ENCODE assay signal across 11 cellular contexts in genomic region chr13:30907167-30907761, GRCh38. TPM values are rescaled to one million over a fixed set of nuclear protein-coding genes. Genes with fewer than 3 reads are reported as not detected.
DNase-seq lines count a peak whose midpoint lies in the region; ATAC-seq and TF ChIP-seq lines count a peak whose summit lies in the region.
"Had no signal": no experiment of that assay in that cellular context is flagged by ENCODE, and none has a peak within 500 bp of the region (broad histone marks: within the 10 kb centered on the region; RNA-seq: fewer than 3 reads in every experiment).

No MANE protein-coding gene starts in this region.

- H3K79me2 ChIP-seq in mammary epithelial cell (ENCODE audit: insufficient read depth, low read length), result no peaks in the 10 kb centered on the region

- peak overlapping the region; percentile 49 for H2AFZ ChIP-seq in IMR-90 (replicated peaks; ENCODE audit: low read length, poor library complexity)
- H2AFZ ChIP-seq in mammary epithelial cell (ENCODE audit: low read depth, low read length), result peak overlapping the region; percentile 16

- H3K14ac ChIP-seq in IMR-90 (replicated peaks; ENCODE audit: low read depth, low read length), result peak overlapping the region; percentile 46; the same call in 1 of the 2 replicates

- peaks cover 18% of the 10 kb centered on the region for H3K4me1 ChIP-seq in IMR-90 (ENCODE audit: control insufficient read depth, insufficient read depth, low read length)
- H3K4me1 ChIP-seq in mammary epithelial cell (ENCODE audit: insufficient read depth, low read length), result peaks cover 21% of the 10 kb centered on the region
- peaks cover 9 to 29% (median 21%) of the 10 kb centered on the region in 4 donors for H3K4me1 ChIP-seq in stomach

- H3K9me1 ChIP-seq in IMR-90 (ENCODE audit: insufficient read depth, low read length), result 0 out of 2 replicates have a peak, but pooled peaks cover 3% of the 10 kb centered on the region

- no peak overlapping the region for H3K27ac Mint-ChIP-seq in activated naive CD8-positive, alpha-beta T cell treated with anti-CD3 and anti-CD28 coated beads, Interleukin-2, amount 50 U/mL, for 24 hours

- dilution Hi-C loops in IMR-90 (cut with HindIII; ENCODE audit: low sequenced_read_pairs, unreplicated experiment) (no loop called here), mammary epithelial cell (cut with HindIII; ENCODE audit: low sequenced_read_pairs) (no loop called here)

- no peaks in the 10 kb centered on the region for H3K9me3 Mint-ChIP-seq in activated naive CD8-positive, alpha-beta T cell treated with anti-CD3 and anti-CD28 coated beads, Interleukin-2, amount 50 U/mL, for 24 hours

- CTCF ChIA-PET in IMR-90 (lab: Yijun Ruan, JAX), result interaction anchor here (0.6 kb wide), 1 partner anchor 46 kb away, joined by 3 read pairs; no protein-coding TSS in a partner anchor
- CTCF ChIA-PET in mammary epithelial cell (lab: Charles Lee; ENCODE audit: low non-redundant PET), result no interaction called here

- H3K4ac ChIP-seq in IMR-90 (ENCODE audit: low read depth, low read length), result peak overlapping the region; percentile 70

- no peaks in the 10 kb centered on the region for H3K9me3 ChIP-seq in IMR-90 (ENCODE audit: control insufficient read depth, insufficient read depth, low read length)
- H3K9me3 ChIP-seq in mammary epithelial cell (replicated peaks; ENCODE audit: insufficient read depth, low read length), result no peaks in the 10 kb centered on the region
- no peaks in the 10 kb centered on the region for H3K9me3 ChIP-seq in stomach

- TF ChIP-seq POLR2A in IMR-90 (IDR thresholded peaks at IDR 0.05; ENCODE audit: low read depth, low read length) (no peak), stomach (IDR thresholded peaks at IDR 0.05) (no peak)

- peaks cover 2% of the 10 kb centered on the region for H3K27me3 ChIP-seq in IMR-90 (ENCODE audit: control insufficient read depth, insufficient read depth, low read length)
- peaks cover 12% of the 10 kb centered on the region for H3K27me3 ChIP-seq in mammary epithelial cell (ENCODE audit: insufficient read depth, low read length)
- H3K27me3 ChIP-seq in stomach, result peaks cover 9 to 58% (median 23%) of the 10 kb centered on the region in 3 donors

- no peak overlapping the region for H3K56ac ChIP-seq in IMR-90 (ENCODE audit: extremely low read depth, insufficient read depth, low read length)

- 92% methylated on average over 4 of the region's 8 CpGs; no CpG with 5 or more reads in 1 of the 2 experiments for whole genome bisulfite sequencing in IMR-90 (ENCODE audit: extremely low coverage in 2 of 2, insufficient read length in 1 of 2), 2 experiments
- 67% methylated on average over 8 of the region's 8 CpGs for WGBS in mammary epithelial cell (ENCODE audit: low coverage, missing lambda C conversion rate)
- WGBS in stomach, 5 donors, result 55 to 59% (median 56%) methylated on average over 8 of the region's 8 CpGs

- H4K20me1 ChIP-seq in IMR-90 (ENCODE audit: insufficient read depth, low read length) (no peaks in the 10 kb centered on the region), mammary epithelial cell (ENCODE audit: insufficient read depth, low read length) (no peaks in the 10 kb centered on the region)

- POLR2A ChIA-PET in IMR-90 (lab: Charles Lee; ENCODE audit: unreplicated experiment), result no interaction called here

- H4K91ac ChIP-seq in IMR-90 (ENCODE audit: insufficient read depth, low read depth, low read length), result peak overlapping the region; percentile 54; the same call in 1 of the 2 replicates

- no peak overlapping the region for H3K4me2 ChIP-seq in IMR-90 (ENCODE audit: low read depth, low read length)
- H3K4me2 ChIP-seq in mammary epithelial cell (ENCODE audit: insufficient read depth, low read depth, low read length), result no peak overlapping the region

- no peaks in the 10 kb centered on the region for H3K36me3 Mint-ChIP-seq in activated naive CD8-positive, alpha-beta T cell treated with anti-CD3 and anti-CD28 coated beads, Interleukin-2, amount 50 U/mL, for 24 hours (ENCODE audit: low read depth)

- H3K4me3 Mint-ChIP-seq in activated naive CD8-positive, alpha-beta T cell treated with anti-CD3 and anti-CD28 coated beads, Interleukin-2, amount 50 U/mL, for 24 hours, result no peak overlapping the region

- DNase-seq in IMR-90, result peak; percentile 51
- no peak for DNase-seq in mammary epithelial cell
- peak; percentile 65 for DNase-seq in iris pigment epithelial cell (ENCODE audit: low read depth)
- DNase-seq in stomach, result no peak
- DNase-seq in D341Med (ENCODE audit: low spot score), result no peak
- DNase-seq in midbrain (lab: John Stamatoyannopoulos, UW), result no peak
- DNase-seq in activated naive CD8-positive, alpha-beta T cell treated with anti-CD3 and anti-CD28 coated beads, Interleukin-2, amount 50 U/mL, for 24 hours, result no peak
- DNase-seq: NCI-H1092 treated with DMSO at 0.1 percent for 48 hours; stimulated activated naive CD8-positive, alpha-beta T cell treated with anti-CD3 and anti-CD28 coated beads, Interleukin-15, Interleukin-2, amounts not matched to agents 100 U/mL and 50 U/mL, for 24 hours had no signal

- peak overlapping the region; percentile 2 for H2AK9ac ChIP-seq in IMR-90 (replicated peaks; ENCODE audit: low read depth, low read length, poor library complexity)

- peaks cover 67% of the 10 kb centered on the region for H3K27me3 Mint-ChIP-seq in activated naive CD8-positive, alpha-beta T cell treated with anti-CD3 and anti-CD28 coated beads, Interleukin-2, amount 50 U/mL, for 24 hours

- peak overlapping the region; percentile 53; the same call in 1 of the 2 replicates for H2AK5ac ChIP-seq in IMR-90 (ENCODE audit: low read depth, low read length)

- no peaks in the 10 kb centered on the region for H3K36me3 ChIP-seq in IMR-90 (ENCODE audit: control insufficient read depth, insufficient read depth, low read length)
- no peaks in the 10 kb centered on the region for H3K36me3 ChIP-seq in mammary epithelial cell (ENCODE audit: insufficient read depth, low read length)
- no peaks in the 10 kb centered on the region for H3K36me3 ChIP-seq in stomach

- H2BK20ac ChIP-seq in IMR-90 (ENCODE audit: low read depth, low read length), result peak overlapping the region; percentile 14

- H3K23ac ChIP-seq in IMR-90 (ENCODE audit: low read depth, low read length), result no peak overlapping the region

- no peak for TF ChIP-seq CTCF in IMR-90 (conservative IDR thresholded peaks at IDR 0.05; ENCODE audit: low read depth, low read length)
- TF ChIP-seq CTCF in mammary epithelial cell (conservative IDR thresholded peaks at IDR 0.05 in 1 of 2, IDR thresholded peaks at IDR 0.05 in 1 of 2; ENCODE audit: extremely low read depth in 1 of 2, insufficient read depth in 1 of 2, low read depth in 1 of 2, low read length in 2 of 2), result no peak
- no peak for TF ChIP-seq CTCF in stomach (IDR thresholded peaks at IDR 0.05)

- H3K9ac ChIP-seq in IMR-90 (ENCODE audit: low read depth, low read length) (no peak overlapping the region), mammary epithelial cell (ENCODE audit: insufficient read depth, low read length) (no peak overlapping the region)

- in situ Hi-C loops in IMR-90 (cut with MboI; ENCODE audit: low sequenced_read_pairs), result no loop called here
- in situ Hi-C loops in mammary epithelial cell (cut with MboI; ENCODE audit: low sequenced_read_pairs in 2 of 2), result no loop called here

- BruUV-seq in IMR-90 (replicated peaks; lab: Mats Ljungman, UMichigan) (no TSS peak), mammary epithelial cell (replicated peaks; lab: Mats Ljungman, UMichigan) (no TSS peak)

- H3K27ac ChIP-seq in IMR-90 (ENCODE audit: insufficient read depth, low read length) (no peak overlapping the region), mammary epithelial cell (ENCODE audit: insufficient read depth, low read depth, low read length) (no peak overlapping the region), stomach (peak overlapping the region in 4 of 5 donors; percentile 51 to 71 (median 60))

- H4K5ac ChIP-seq in IMR-90 (ENCODE audit: low read depth, low read length), result peak overlapping the region; percentile 11; the same call in 1 of the 2 replicates

- peak; percentile 53 for ATAC-seq in IMR-90 (ENCODE audit: low read depth)
- ATAC-seq in HG03354 (IDR thresholded peaks at IDR 0.05; ENCODE audit: poor library complexity, severe bottlenecking, unreplicated experiment), result no peak
- ATAC-seq in activated naive CD8-positive, alpha-beta T cell treated with anti-CD3 and anti-CD28 coated beads, Interleukin-2, amount 50 U/mL, for 24 hours, result no peak

- TF ChIP-seq EP300 in stomach (IDR thresholded peaks at IDR 0.05), result no peak

- H2BK15ac ChIP-seq in IMR-90 (ENCODE audit: low read depth, low read length), result no peak overlapping the region

- peak overlapping the region; percentile 51 for H2BK120ac ChIP-seq in IMR-90 (ENCODE audit: low read depth, low read length)

- intact Hi-C loops in IMR-90 (cut with micrococcal nuclease), result no loop called here
- intact Hi-C loops in mammary epithelial cell (cut with micrococcal nuclease), result no loop called here
- intact Hi-C loops in stomach (cut with DNase I; ENCODE audit: low total_unique reads), result no loop called here

- H3K79me1 ChIP-seq in IMR-90 (ENCODE audit: low read depth in 1 of 2, low read length in 2 of 2), result no peaks in the 10 kb centered on the region

- no peak for TF ChIP-seq RAD21 in IMR-90 (IDR thresholded peaks at IDR 0.05; ENCODE audit: low read length)

- peak overlapping the region; percentile 14 to 66; a peak in 3 of 4 replicates for H4K8ac ChIP-seq in IMR-90 (ENCODE audit: low read depth in 2 of 2, low read length in 2 of 2)

- H2BK5ac ChIP-seq in IMR-90 (ENCODE audit: low read depth, low read length, poor library complexity, severe bottlenecking), result no peak overlapping the region

- H3K4me3 ChIP-seq in IMR-90 (ENCODE audit: insufficient read depth, low read depth, low read length) (no peak overlapping the region), mammary epithelial cell (replicated peaks in 1 of 3; ENCODE audit: insufficient read depth in 1 of 3, low read depth in 2 of 3, low read length in 3 of 3) (no peak overlapping the region), stomach (peak overlapping the region; percentile 38 to 46 (median 44))

- H3K18ac ChIP-seq in IMR-90 (ENCODE audit: low read depth, low read length), result no peak overlapping the region; the same call in 1 of the 2 replicates

- H3K4me1 Mint-ChIP-seq in activated naive CD8-positive, alpha-beta T cell treated with anti-CD3 and anti-CD28 coated beads, Interleukin-2, amount 50 U/mL, for 24 hours, result peaks cover 2% of the 10 kb centered on the region

RNA-seq across cellular contexts. Expression of gene MEDAG, which starts 1.2 kb away (rescaled TPM):
- total RNA-seq in IMR-90 (2012; rRNA removed) (0.28 and 0.36 TPM in 2 replicates), mammary epithelial cell (under 1 TPM in 1 of 2 donors, not detected in 1; 0.33 TPM), stomach (10 to 100 TPM in 3 of 5 donors, 1 to 10 TPM in 1, under 1 TPM in 1; 0.89 to 57.9 (median 15.4) TPM)
- polyA plus RNA-seq in IMR-90 (2012; rRNA removed) (0.27 and 0.32 TPM in 2 replicates), mammary epithelial cell (0.08 TPM), stomach (1 to 10 TPM; 4.5 to 9.0 (median 6.0) TPM)
- polyA plus RNA-seq in IMR-90 (2012; cell fraction: cytosol; rRNA removed), result 0.50 and 0.54 TPM in 2 replicates
- 0.35 and 1.4 TPM in 2 replicates for polyA plus RNA-seq in IMR-90 (2012; cell fraction: nucleus; rRNA removed; ENCODE audit: low replicate concordance)
- not detected for polyA minus RNA-seq in mammary epithelial cell

RNA-seq across cellular contexts. Expression of gene TEX26, which starts 25.2 kb away (rescaled TPM):
- total RNA-seq in IMR-90 (2012; rRNA removed), result not detected in 2 replicates
- polyA plus RNA-seq in IMR-90 (2012; rRNA removed), result not detected in 2 replicates
- polyA plus RNA-seq in IMR-90 (2012; cell fraction: cytosol; rRNA removed), result not detected in 2 replicates
- not detected in 2 replicates for polyA plus RNA-seq in IMR-90 (2012; cell fraction: nucleus; rRNA removed; ENCODE audit: low replicate concordance)
- total RNA-seq in mammary epithelial cell, result not detected
- polyA plus RNA-seq in mammary epithelial cell, result not detected
- not detected for polyA minus RNA-seq in mammary epithelial cell
- not detected for total RNA-seq in stomach
- under 1 TPM in 1 of 3 donors, not detected in 2; 0.50 TPM for polyA plus RNA-seq in stomach
- total RNA-seq: renal cortical epithelial cell had no signal

Comparison
In these comparisons a context has a peak if more than half of its experiments do, and no peak if none do; other contexts are left out.
1. DNase-seq: peak in IMR-90 (single experiment) and iris pigment epithelial cell (single experiment); none in mammary epithelial cell (single experiment), stomach (single experiment), D341Med (single experiment), midbrain (single experiment) and activated naive CD8-positive, alpha-beta T cell treated with anti-CD3 and anti-CD28 coated beads, Interleukin-2, amount 50 U/mL, for 24 hours (single experiment).
2. H3K27ac ChIP-seq: peak in stomach (4 of 5); none in IMR-90 (single experiment) and mammary epithelial cell (single experiment).
3. H3K4me3 ChIP-seq: peak in stomach (4 of 4); none in IMR-90 (single experiment) and mammary epithelial cell (0 of 3).